8 cellular contexts compared by ENCODE assay signal in the genomic region with DNA sequence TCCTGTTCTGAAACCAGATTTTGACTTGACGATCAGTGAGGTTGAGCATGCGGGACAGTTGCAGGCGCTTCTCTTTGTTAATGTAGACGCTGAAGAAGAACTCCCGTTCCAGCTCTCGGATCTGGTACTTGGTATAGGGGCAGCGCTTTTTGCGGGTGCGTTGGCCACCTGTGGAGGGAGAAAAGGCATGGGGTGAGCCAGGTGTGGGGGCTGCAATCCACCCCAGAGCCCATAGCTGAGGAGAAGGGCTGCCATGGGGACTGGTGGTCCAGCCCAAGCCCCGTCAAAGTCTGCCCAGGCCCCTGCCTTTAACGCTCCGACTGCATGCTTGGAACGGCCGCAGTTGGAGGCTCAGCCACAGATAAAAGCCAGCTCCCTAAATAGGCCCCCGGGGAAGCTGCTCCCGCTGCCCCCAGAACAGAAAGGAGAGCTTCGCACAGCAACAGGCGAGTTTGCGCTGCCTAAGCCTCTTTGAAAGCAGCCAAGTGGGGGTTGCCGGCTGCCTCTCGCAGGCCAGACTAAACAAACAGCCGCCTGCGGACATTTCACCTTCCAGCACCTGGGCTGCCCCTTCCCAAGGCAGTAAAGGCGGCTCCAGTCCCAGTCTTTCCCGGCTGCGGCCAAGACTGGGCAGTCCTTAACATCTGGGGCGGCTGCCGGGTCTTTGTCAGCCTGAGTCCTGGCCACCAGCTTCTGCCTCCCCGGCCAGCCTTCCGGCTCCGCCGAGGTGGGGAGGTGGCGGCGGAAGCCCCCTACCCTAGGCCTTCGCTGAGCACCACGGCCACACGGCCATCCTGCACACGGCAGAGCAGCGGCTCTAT. TPM values are rescaled to one million over a fixed set of nuclear protein-coding genes. Genes with fewer than 3 reads are reported as not detected.
DNase-seq lines count a peak whose midpoint lies in the region; ATAC-seq, FAIRE-seq and TF ChIP-seq lines count a peak whose summit lies in the region.

No MANE protein-coding gene starts in this region.

- H3K27ac ChIP-seq in PC-9: no peak overlapping the region
- H3K27ac ChIP-seq in kidney (ENCODE audit: low read depth in 2 of 2, low read length in 2 of 2): peak overlapping the region; percentile 22 to 80
- no peak overlapping the region for H3K27ac ChIP-seq in small intestine (ENCODE audit: low read depth in 1 of 2, low read length in 1 of 2)

- no peak for ATAC-seq in stimulated activated memory B cell treated with anti-CD40 and anti-IgM and Interleukin-4, amounts not matched to agents 10 μg/mL and 1 μg/mL and 100 μg/mL, for 72 hours
- no peak for ATAC-seq in HG03139 (IDR thresholded peaks at IDR 0.05; ENCODE audit: unreplicated experiment)

- H2AFZ ChIP-seq in PC-9: peak overlapping the region; percentile 100

- POLR2A ChIA-PET in PC-9 (lab: Charles Lee; ENCODE audit: unreplicated experiment): interaction anchor here (0.7 kb wide), 1 partner anchor 262 kb away, joined by 6 read pairs; no protein-coding TSS in a partner anchor

- H3F3A ChIP-seq in PC-9 (ENCODE audit: insufficient read depth, low read depth): peaks cover 34% of the 10 kb centered on the region

- no peak overlapping the region for H3K27ac Mint-ChIP-seq in stimulated activated memory B cell treated with anti-CD40 and anti-IgM and Interleukin-4, amounts not matched to agents 10 μg/mL and 1 μg/mL and 100 μg/mL, for 72 hours

- FAIRE-seq in kidney (lab: Jason Lieb, UNC) (no peak), small intestine (lab: Jason Lieb, UNC) (no peak)

- intact Hi-C loops in PC-9 (cut with micrococcal nuclease; ENCODE audit: unreplicated experiment): loop anchor here (5.0 kb wide), 1 partner anchor 1291 kb away; no protein-coding TSS in a partner anchor
- intact Hi-C loops in kidney (cut with DNase I): no loop called here

- peak overlapping the region; percentile 14 for H3K4me3 Mint-ChIP-seq in stimulated activated memory B cell treated with anti-CD40 and anti-IgM and Interleukin-4, amounts not matched to agents 10 μg/mL and 1 μg/mL and 100 μg/mL, for 72 hours

- peak; percentile 58 for DNase-seq in activated CD8-positive, alpha-beta memory T cell treated with anti-CD3 and anti-CD28 coated beads for 24 hours
- no peak for DNase-seq in activated CD8-positive, alpha-beta memory T cell treated with anti-CD3 and anti-CD28 coated beads, Interleukin-2, amount 50 U/mL, for 4 hours
- DNase-seq in PC-9 (no peak), kidney (peak; percentile 72), NCI-H446 treated with DMSO at 0.1 percent for 48 hours (lab: John Stamatoyannopoulos, UW) (no peak), small intestine (no peak)

- H3K4me3 ChIP-seq in PC-9 (peak overlapping the region; percentile 86), kidney (ENCODE audit: low read length in 2 of 2) (peak overlapping the region; percentile 54 to 68), small intestine (ENCODE audit: low read depth in 1 of 2, low read length in 2 of 2) (peak overlapping the region in 1 of 2 donors; percentile 70)

- H3K9me3 ChIP-seq in PC-9 (ENCODE audit: insufficient read depth, low read depth): no peaks in the 10 kb centered on the region
- no peaks in the 10 kb centered on the region for H3K9me3 ChIP-seq in kidney (ENCODE audit: control insufficient read depth in 1 of 2, low read length in 2 of 2)
- H3K9me3 ChIP-seq in small intestine (ENCODE audit: control insufficient read depth, low read depth): no peaks in the 10 kb centered on the region

- no peaks in the 10 kb centered on the region for H3K9me2 ChIP-seq in PC-9 (ENCODE audit: insufficient read depth)

- H3K79me2 ChIP-seq in PC-9 (ENCODE audit: low read depth): no peaks in the 10 kb centered on the region

- H3K9ac ChIP-seq in kidney (ENCODE audit: low read length in 2 of 2): peak overlapping the region; percentile 37 to 40

- H3K4me1 Mint-ChIP-seq in stimulated activated memory B cell treated with anti-CD40 and anti-IgM and Interleukin-4, amounts not matched to agents 10 μg/mL and 1 μg/mL and 100 μg/mL, for 72 hours: peaks cover 28% of the 10 kb centered on the region

- 10 to 12% (median 11%) methylated on average over 38 to 39 of the region's 39 CpGs for WGBS in small intestine, 3 donors

- H3K36me3 ChIP-seq in PC-9 (ENCODE audit: low read depth) (no peaks in the 10 kb centered on the region), kidney (ENCODE audit: control insufficient read depth in 1 of 2, insufficient read depth in 2 of 2, low read length in 2 of 2) (no peaks in the 10 kb centered on the region), small intestine (ENCODE audit: control insufficient read depth in 2 of 2, insufficient read depth in 2 of 2, low read length in 2 of 2) (no peaks in the 10 kb centered on the region)

- H3K4me1 ChIP-seq in PC-9 (replicated peaks; ENCODE audit: insufficient read depth) (peaks cover 12% of the 10 kb centered on the region), kidney (ENCODE audit: control insufficient read depth in 1 of 2, insufficient read depth in 1 of 2, low read depth in 1 of 2, low read length in 2 of 2) (peaks cover 0 to 8% of the 10 kb centered on the region in 2 donors), small intestine (ENCODE audit: control insufficient read depth in 2 of 2, insufficient read depth in 1 of 2, low read depth in 1 of 2, low read length in 1 of 2) (peaks cover 2 to 4% of the 10 kb centered on the region in 2 donors)

- no peaks in the 10 kb centered on the region for H3K36me3 Mint-ChIP-seq in stimulated activated memory B cell treated with anti-CD40 and anti-IgM and Interleukin-4, amounts not matched to agents 10 μg/mL and 1 μg/mL and 100 μg/mL, for 72 hours

- H3K4me2 ChIP-seq in PC-9: peak overlapping the region; percentile 94

- H3K27me3 ChIP-seq in PC-9 (ENCODE audit: insufficient read depth, low read depth): no peaks in the 10 kb centered on the region
- peaks cover 9 to 77% of the 10 kb centered on the region in 2 donors for H3K27me3 ChIP-seq in small intestine (ENCODE audit: control insufficient read depth in 2 of 2, insufficient read depth in 2 of 2, low read length in 2 of 2)

- H3K27me3 Mint-ChIP-seq in stimulated activated memory B cell treated with anti-CD40 and anti-IgM and Interleukin-4, amounts not matched to agents 10 μg/mL and 1 μg/mL and 100 μg/mL, for 72 hours: peaks cover 94% of the 10 kb centered on the region

- BruUV-seq in PC-9 (replicated peaks; lab: Mats Ljungman, UMichigan): no TSS peak

- no peaks in the 10 kb centered on the region for H3K9me3 Mint-ChIP-seq in stimulated activated memory B cell treated with anti-CD40 and anti-IgM and Interleukin-4, amounts not matched to agents 10 μg/mL and 1 μg/mL and 100 μg/mL, for 72 hours

- H4K20me1 ChIP-seq in PC-9 (ENCODE audit: insufficient read depth): no peaks in the 10 kb centered on the region

- CTCF ChIA-PET in PC-9 (lab: Charles Lee): interaction anchor here (0.6 kb wide), 1 partner anchor 536 kb away, joined by 3 read pairs; no protein-coding TSS in a partner anchor

- TF ChIP-seq CTCF in PC-9 (conservative IDR thresholded peaks at IDR 0.05) (no peak), kidney (IDR thresholded peaks at IDR 0.05; ENCODE audit: borderline replicate concordance, extremely low read depth, insufficient read depth) (no peak)

RNA-seq across cellular contexts. Expression of a gene that starts 2.0 kb away (rescaled TPM):
- total RNA-seq in PC-9 (2021): 0.26 and 0.43 TPM in 2 replicates
- total RNA-seq in kidney: 5.2 TPM
- polyA plus RNA-seq in kidney (ENCODE audit: insufficient read depth, low read depth, low replicate concordance): 5.5 TPM
- polyA plus RNA-seq in small intestine: not detected

RNA-seq across cellular contexts. Expression of a gene that starts 9.0 kb away (rescaled TPM):
- not detected in 2 replicates for total RNA-seq in PC-9 (2021)
- total RNA-seq in kidney: 16.3 TPM
- polyA plus RNA-seq in kidney (ENCODE audit: insufficient read depth, low read depth, low replicate concordance): 17.9 TPM
- polyA plus RNA-seq in small intestine: under 1 TPM in 1 of 3 donors, not detected in 2; 0.06 TPM

RNA-seq across cellular contexts. Expression of a gene that starts 16.8 kb away (rescaled TPM):
- total RNA-seq in PC-9 (2021) (0.35 and 0.40 TPM in 2 replicates), kidney (0.44 TPM)
- polyA plus RNA-seq in kidney (ENCODE audit: insufficient read depth, low read depth, low replicate concordance) (0.17 TPM), small intestine (not detected)

RNA-seq across cellular contexts. Expression of a gene that starts 17.7 kb away (rescaled TPM):
- 1.9 and 2.5 TPM in 2 replicates for total RNA-seq in PC-9 (2021)
- 36.8 TPM for total RNA-seq in kidney
- 36.7 TPM for polyA plus RNA-seq in kidney (ENCODE audit: insufficient read depth, low read depth, low replicate concordance)
- under 1 TPM in 1 of 3 donors, not detected in 2; 0.28 TPM for polyA plus RNA-seq in small intestine

RNA-seq across cellular contexts. Expression of a gene that starts 26.6 kb away (rescaled TPM):
- total RNA-seq in PC-9 (2021) (not detected in 2 replicates), kidney (31.3 TPM)
- polyA plus RNA-seq in kidney (ENCODE audit: insufficient read depth, low read depth, low replicate concordance) (23.8 TPM), small intestine (1 to 10 TPM in 2 of 3 donors, not detected in 1; 1.1 to 1.9 TPM)

Comparison
In these comparisons a context has a peak if more than half of its experiments do, and no peak if none do; other contexts are left out.
1. DNase-seq: peak in activated CD8-positive, alpha-beta memory T cell treated with anti-CD3 and anti-CD28 coated beads for 24 hours (single experiment) and kidney (single experiment); none in activated CD8-positive, alpha-beta memory T cell treated with anti-CD3 and anti-CD28 coated beads, Interleukin-2, amount 50 U/mL, for 4 hours (single experiment), PC-9 (0 of 2), NCI-H446 treated with DMSO at 0.1 percent for 48 hours (single experiment) and small intestine (single experiment).
2. H3K27ac ChIP-seq: peak in kidney (2 of 2); none in PC-9 (single experiment) and small intestine (0 of 2).
3. RNA of a gene that starts 9.0 kb away (total RNA-seq): 16.3 TPM in kidney (single experiment); not detected in PC-9; every median in the first group is over 10 times any median in the second.